In genomic region chr2:230330725-230331124, GRCh38 we compare ENCODE assay signal across 15 cellular contexts. TPM values are rescaled to one million over a fixed set of nuclear protein-coding genes. Genes with fewer than 3 reads are reported as not detected.
DNase-seq lines count a peak whose midpoint lies in the region; ATAC-seq and TF ChIP-seq lines count a peak whose summit lies in the region.
"Had no signal": no experiment of that assay in that cellular context is flagged by ENCODE, and none has a peak within 500 bp of the region (broad histone marks: within the 10 kb centered on the region; RNA-seq: fewer than 3 reads in every experiment).

No MANE protein-coding gene starts in this region.

- H3K4me1 ChIP-seq in CD4-positive, CD25-positive, alpha-beta regulatory T cell (ENCODE audit: control insufficient read depth, insufficient read depth, low read length, poor library complexity, severe bottlenecking): peaks cover 81% of the 10 kb centered on the region
- H3K4me1 ChIP-seq in gastroesophageal sphincter: peaks cover 0 to 20% (median 0%) of the 10 kb centered on the region in 3 donors

- H3K27ac Mint-ChIP-seq in CD4-positive, CD25-positive, alpha-beta regulatory T cell: peak overlapping the region in 2 of 3 donors; percentile 72 to 93
- H3K27ac Mint-ChIP-seq in activated naive CD8-positive, alpha-beta T cell: peak overlapping the region; percentile 84

- peaks cover 29% of the 10 kb centered on the region for H3K36me3 ChIP-seq in CD4-positive, CD25-positive, alpha-beta regulatory T cell (ENCODE audit: control insufficient read depth, insufficient read depth, low read length)
- H3K36me3 ChIP-seq in gastroesophageal sphincter: peaks cover 0 to 19% of the 10 kb centered on the region in 2 donors

- no peak for TF ChIP-seq POLR2A in gastroesophageal sphincter (IDR thresholded peaks at IDR 0.05)

- ATAC-seq in CD4-positive, CD25-positive, alpha-beta regulatory T cell (ENCODE audit: low read depth in 2 of 2): no peak
- no peak for ATAC-seq in gastroesophageal sphincter
- ATAC-seq: right cardiac atrium had no signal

- peak overlapping the region; percentile 98 for H3K4me3 ChIP-seq in CD4-positive, CD25-positive, alpha-beta regulatory T cell (ENCODE audit: low read depth, low read length)
- no peak overlapping the region for H3K4me3 ChIP-seq in gastroesophageal sphincter

- WGBS in gastroesophageal sphincter (ENCODE audit: low coverage in 1 of 2), 2 donors: 90 to 92% methylated on average over 3 to 6 of the region's 7 CpGs

- H3K4me3 Mint-ChIP-seq in CD4-positive, CD25-positive, alpha-beta regulatory T cell: peak overlapping the region; percentile 94 to 100 (median 95)
- peak overlapping the region; percentile 94 for H3K4me3 Mint-ChIP-seq in activated naive CD8-positive, alpha-beta T cell

- no peak for TF ChIP-seq EP300 in gastroesophageal sphincter (IDR thresholded peaks at IDR 0.05)

- peaks cover 69 to 93% (median 80%) of the 10 kb centered on the region in 4 donors for H3K4me1 Mint-ChIP-seq in CD4-positive, CD25-positive, alpha-beta regulatory T cell
- peaks cover 87% of the 10 kb centered on the region for H3K4me1 Mint-ChIP-seq in activated naive CD8-positive, alpha-beta T cell (ENCODE audit: low read depth)

- peaks cover 53% of the 10 kb centered on the region for H3K36me3 Mint-ChIP-seq in CD4-positive, CD25-positive, alpha-beta regulatory T cell
- H3K36me3 Mint-ChIP-seq in activated naive CD8-positive, alpha-beta T cell: peaks cover 45% of the 10 kb centered on the region

- no peaks in the 10 kb centered on the region for H3K27me3 ChIP-seq in CD4-positive, CD25-positive, alpha-beta regulatory T cell (ENCODE audit: control insufficient read depth, insufficient read depth, low read length)
- H3K27me3 ChIP-seq in gastroesophageal sphincter: no peaks in the 10 kb centered on the region

- DNase-seq in CD4-positive, CD25-positive, alpha-beta regulatory T cell: no peak
- DNase-seq in H4 (ENCODE audit: low spot score) (peak; percentile 45), iris pigment epithelial cell (ENCODE audit: low read depth) (peak; percentile 79), islet precursor cell (no peak), DMS 273 (lab: John Stamatoyannopoulos, UW; ENCODE audit: unreplicated experiment) (no peak)
- DNase-seq in stimulated activated CD4-positive, alpha-beta T cell treated with anti-CD3 and anti-CD28 coated beads, Interleukin-12 subunit alpha, Interleukin-12 subunit beta, amount 100 ng/mL, for 4 hours: no peak
- DNase-seq: activated CD4-positive, alpha-beta T cell treated with anti-CD3 and anti-CD28 coated beads for 48 hours; amniotic stem cell; foreskin melanocyte; NCI-H1105; NCI-H345; SW 1271 had no signal

- H3K27me3 Mint-ChIP-seq in CD4-positive, CD25-positive, alpha-beta regulatory T cell: no peaks in the 10 kb centered on the region
- H3K27me3 Mint-ChIP-seq in activated naive CD8-positive, alpha-beta T cell: no peaks in the 10 kb centered on the region

- no peaks in the 10 kb centered on the region for H3K9me3 ChIP-seq in CD4-positive, CD25-positive, alpha-beta regulatory T cell (ENCODE audit: control insufficient read depth in 2 of 2, low read length in 2 of 2)
- H3K9me3 ChIP-seq in gastroesophageal sphincter: no peaks in the 10 kb centered on the region

- no peak for TF ChIP-seq CTCF in gastroesophageal sphincter (IDR thresholded peaks at IDR 0.05)

- H3K9me3 Mint-ChIP-seq in CD4-positive, CD25-positive, alpha-beta regulatory T cell: peaks cover 0 to 2% (median 0%) of the 10 kb centered on the region in 7 donors
- H3K9me3 Mint-ChIP-seq in activated naive CD8-positive, alpha-beta T cell (ENCODE audit: low read depth): peaks cover 5% of the 10 kb centered on the region

- H3K27ac ChIP-seq in CD4-positive, CD25-positive, alpha-beta regulatory T cell (ENCODE audit: insufficient read depth, low read length, poor library complexity, severe bottlenecking): no peak overlapping the region
- no peak overlapping the region for H3K27ac ChIP-seq in gastroesophageal sphincter

RNA-seq across cellular contexts. Expression of gene SP140L, which starts 3.7 kb away (rescaled TPM):
- 68.5 TPM for total RNA-seq in CD4-positive, CD25-positive, alpha-beta regulatory T cell
- polyA plus RNA-seq in CD4-positive, CD25-positive, alpha-beta regulatory T cell: 10 to 100 TPM; 14.3 to 25.9 (median 22.6) TPM
- 4.7 and 7.2 TPM in 2 replicates for total RNA-seq in H4 (2014; rRNA removed; shearing (Covaris generic))
- 10 to 100 TPM in 1 of 4 donors, 1 to 10 TPM in 3; 6.1 to 11.0 (median 7.6) TPM for total RNA-seq in gastroesophageal sphincter

Comparison
In these comparisons a context has a peak if more than half of its experiments do, and no peak if none do; other contexts are left out.
1. DNase-seq: peak in H4 (single experiment) and iris pigment epithelial cell (single experiment); none in CD4-positive, CD25-positive, alpha-beta regulatory T cell (0 of 3), islet precursor cell (single experiment), DMS 273 (single experiment) and stimulated activated CD4-positive, alpha-beta T cell treated with anti-CD3 and anti-CD28 coated beads, Interleukin-12 subunit alpha, Interleukin-12 subunit beta, amount 100 ng/mL, for 4 hours (single experiment).